9 cellular contexts compared by ENCODE assay signal in the genomic region with DNA sequence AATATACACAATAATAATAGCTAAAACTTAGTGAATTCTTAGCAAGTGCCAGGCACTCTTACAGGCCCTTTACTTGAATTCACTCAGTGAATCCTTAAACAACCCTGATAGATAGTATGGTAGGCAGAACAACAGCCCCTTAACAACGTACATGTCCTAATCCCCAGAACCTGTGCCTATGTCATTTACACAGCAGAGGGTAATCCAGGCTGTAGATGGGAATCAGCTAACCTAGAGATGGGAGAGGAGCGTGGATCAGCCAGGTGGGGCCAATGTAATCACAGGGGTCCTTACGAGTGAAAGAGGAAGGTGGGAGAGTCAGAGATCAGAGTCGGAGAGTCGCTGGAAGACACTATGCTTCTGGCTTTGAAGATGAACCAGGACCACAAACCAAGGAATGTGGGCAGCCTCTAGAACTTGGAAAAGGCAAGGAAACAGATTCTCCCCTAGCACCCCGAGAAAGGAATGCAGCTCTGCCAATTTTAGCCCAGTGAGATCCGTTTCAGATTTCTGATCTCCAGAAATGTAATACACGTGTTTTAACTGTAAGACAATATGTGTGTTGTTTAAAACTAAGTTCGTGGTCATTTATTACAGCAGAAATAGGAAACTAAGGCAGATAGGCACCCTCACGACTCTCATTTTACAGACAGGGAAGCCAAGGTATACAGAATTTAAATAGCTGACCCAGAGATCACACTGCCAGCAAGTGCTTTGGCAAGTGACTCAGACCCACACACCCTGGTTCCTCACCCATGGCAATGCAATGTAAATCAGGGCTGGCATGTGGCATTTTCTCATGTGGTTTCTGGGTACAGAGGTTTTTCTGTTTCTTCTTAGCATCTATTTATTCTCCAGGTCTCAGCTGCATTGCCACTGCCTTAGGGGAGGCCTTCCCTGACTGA.
DNase-seq lines count a peak whose midpoint lies in the region; ATAC-seq and TF ChIP-seq lines count a peak whose summit lies in the region.
"Had no signal": no experiment of that assay in that cellular context is flagged by ENCODE, and none has a peak within 500 bp of the region (broad histone marks: within the 10 kb centered on the region; RNA-seq: fewer than 3 reads in every experiment).

No MANE protein-coding gene starts in this region.

- no peaks in the 10 kb centered on the region for H3K9me3 ChIP-seq in heart left ventricle

- H3K27ac ChIP-seq in heart left ventricle: no peak overlapping the region

- no peaks in the 10 kb centered on the region for H3K27me3 Mint-ChIP-seq in activated naive CD4-positive, alpha-beta T cell treated with anti-CD3 and anti-CD28 coated beads, Interleukin-2, amount 10 ng/mL, durations not matched to agents 7 days and 5 days
- no peaks in the 10 kb centered on the region for H3K27me3 Mint-ChIP-seq in naive thymus-derived CD8-positive, alpha-beta T cell

- CTCF ChIA-PET in activated naive CD4-positive, alpha-beta T cell treated with anti-CD3 and anti-CD28 coated beads, Interleukin-2, amount 10 ng/mL, durations not matched to agents 7 days and 5 days (lab: Charles Lee): no interaction called here

- peaks cover 0 to 25% (median 0%) of the 10 kb centered on the region in 12 donors for H3K4me1 ChIP-seq in heart left ventricle

- peak overlapping the region; percentile 29 for H3K27ac Mint-ChIP-seq in activated naive CD4-positive, alpha-beta T cell treated with anti-CD3 and anti-CD28 coated beads, Interleukin-2, amount 10 ng/mL, durations not matched to agents 7 days and 5 days
- H3K27ac Mint-ChIP-seq in naive thymus-derived CD8-positive, alpha-beta T cell: peak overlapping the region; percentile 13 to 88 (median 60)

- H3K27me3 ChIP-seq in heart left ventricle: no peaks in the 10 kb centered on the region

- intact Hi-C loops in heart left ventricle (cut with DNase I): no loop called here
- intact Hi-C loops in lower leg skin (cut with DNase I; ENCODE audit: low total_unique reads): no loop called here

- H3K4me3 ChIP-seq in heart left ventricle (no peak overlapping the region), lower leg skin (ENCODE audit: low read depth, poor library complexity, severe bottlenecking) (no peak overlapping the region)

- H3K36me3 Mint-ChIP-seq in activated naive CD4-positive, alpha-beta T cell treated with anti-CD3 and anti-CD28 coated beads, Interleukin-2, amount 10 ng/mL, durations not matched to agents 7 days and 5 days: peaks cover 40% of the 10 kb centered on the region
- H3K36me3 Mint-ChIP-seq in naive thymus-derived CD8-positive, alpha-beta T cell: peaks cover 0 to 6% (median 0%) of the 10 kb centered on the region in 3 donors

- TF ChIP-seq CTCF in heart left ventricle (IDR thresholded peaks at IDR 0.05): no peak
- TF ChIP-seq CTCF in GM20000 (IDR thresholded peaks at IDR 0.05; ENCODE audit: extremely low read depth, missing control alignments): no peak
- TF ChIP-seq CTCF in lower leg skin (IDR thresholded peaks at IDR 0.05): no peak

- DNase-seq in EL (peak; percentile 39), heart left ventricle (no peak), GM20000 (ENCODE audit: low spot score) (no peak), middle frontal gyrus (ENCODE audit: extremely low spot score, low spot score) (no peak), lower leg skin (ENCODE audit: low spot score in 2 of 2) (no peak)
- DNase-seq in activated naive CD4-positive, alpha-beta T cell treated with anti-CD3 and anti-CD28 coated beads, Interleukin-2, amount 10 ng/mL, durations not matched to agents 7 days and 5 days: no peak
- peak in 2 of 10 donors; percentile 21 to 44 for DNase-seq in naive thymus-derived CD8-positive, alpha-beta T cell
- DNase-seq: NCI-H2107 had no signal

- H3K36me3 ChIP-seq in heart left ventricle: no peaks in the 10 kb centered on the region

- POLR2A ChIA-PET in naive thymus-derived CD8-positive, alpha-beta T cell (lab: Charles Lee): interaction anchor here (0.8 to 2.0 kb wide), 4 partner anchors 9 to 16 kb away, joined by 3 to 6 read pairs (median 4); no protein-coding TSS in a partner anchor

- H3K4me1 Mint-ChIP-seq in activated naive CD4-positive, alpha-beta T cell treated with anti-CD3 and anti-CD28 coated beads, Interleukin-2, amount 10 ng/mL, durations not matched to agents 7 days and 5 days: peaks cover 71% of the 10 kb centered on the region
- peaks cover 47 to 83% (median 77%) of the 10 kb centered on the region in 4 donors for H3K4me1 Mint-ChIP-seq in naive thymus-derived CD8-positive, alpha-beta T cell

- no peaks in the 10 kb centered on the region for H3K9me3 Mint-ChIP-seq in activated naive CD4-positive, alpha-beta T cell treated with anti-CD3 and anti-CD28 coated beads, Interleukin-2, amount 10 ng/mL, durations not matched to agents 7 days and 5 days
- H3K9me3 Mint-ChIP-seq in naive thymus-derived CD8-positive, alpha-beta T cell: no peaks in the 10 kb centered on the region

- ATAC-seq in HG02763 (IDR thresholded peaks at IDR 0.05; ENCODE audit: unreplicated experiment): peak; percentile 57
- ATAC-seq in naive thymus-derived CD8-positive, alpha-beta T cell: peak; percentile 60 to 74
- ATAC-seq in heart left ventricle: no peak

- TF ChIP-seq POLR2A in heart left ventricle (IDR thresholded peaks at IDR 0.05): no peak
- TF ChIP-seq POLR2A in lower leg skin (IDR thresholded peaks at IDR 0.05): no peak

- no peak overlapping the region for H3K4me3 Mint-ChIP-seq in activated naive CD4-positive, alpha-beta T cell treated with anti-CD3 and anti-CD28 coated beads, Interleukin-2, amount 10 ng/mL, durations not matched to agents 7 days and 5 days
- peak overlapping the region in 6 of 10 donors; percentile 16 to 46 (median 26) for H3K4me3 Mint-ChIP-seq in naive thymus-derived CD8-positive, alpha-beta T cell

- 56 to 69% (median 66%) methylated on average over 10 of the region's 10 CpGs for WGBS in heart left ventricle, 4 donors
- 65 to 72% methylated on average over 10 of the region's 10 CpGs for WGBS in lower leg skin, 2 donors

Comparison
In these comparisons a context has a peak if more than half of its experiments do, and no peak if none do; other contexts are left out.
1. ATAC-seq: peak in HG02763 (single experiment) and naive thymus-derived CD8-positive, alpha-beta T cell (2 of 2); none in heart left ventricle (0 of 4).